In the genomic region with DNA sequence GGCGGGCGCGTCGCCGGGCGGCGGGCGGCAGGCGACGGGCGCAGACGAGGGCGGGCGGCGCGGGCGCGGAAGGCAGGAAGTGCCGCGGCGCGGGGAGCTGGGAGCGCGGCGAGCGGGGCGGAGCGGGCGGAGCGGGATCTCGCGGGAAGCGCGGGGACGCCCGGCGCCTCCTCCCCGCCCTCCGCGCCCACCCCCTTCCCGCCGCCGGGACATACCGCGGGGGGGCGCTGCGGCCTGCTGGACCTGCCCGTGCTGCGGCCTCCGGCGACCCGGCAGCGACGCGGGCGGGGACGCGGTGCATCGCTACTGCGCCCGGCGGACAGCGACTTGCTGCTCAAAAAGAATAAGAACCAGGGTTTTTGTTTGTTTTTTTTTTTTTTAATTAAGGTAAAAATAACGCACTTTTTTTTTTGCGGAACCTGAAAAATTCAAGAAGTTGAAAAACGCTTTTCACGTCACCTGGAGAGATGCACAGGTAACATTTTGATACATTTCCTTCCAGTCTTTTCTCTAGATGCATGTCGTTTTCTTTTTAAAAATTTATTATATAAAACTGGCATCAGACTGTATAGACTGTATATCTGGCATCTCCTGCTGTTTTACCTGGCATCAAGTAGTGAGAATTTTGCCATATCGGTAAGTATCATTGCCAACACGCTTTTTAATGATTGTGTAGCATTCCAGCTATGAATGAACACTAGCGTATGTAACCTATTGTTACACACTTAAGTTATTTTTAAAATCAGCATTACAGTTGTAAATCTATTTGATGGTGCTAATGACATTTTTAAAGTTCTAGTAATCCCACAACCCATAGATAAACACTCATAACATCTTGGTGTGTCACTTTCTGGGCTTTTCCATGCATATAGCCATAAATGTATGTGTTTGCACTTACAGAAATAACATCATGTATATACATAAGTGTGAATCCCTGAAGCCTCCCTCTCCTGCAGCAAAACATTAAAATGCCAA, we compare ENCODE assay signal across 1 cellular context.
TF ChIP-seq lines count a peak whose summit lies in the region.

CENPB (minus strand) TSS at position 76 of the 975 bp plus-strand sequence. CDS start 257 bp downstream, outside the sequence.

TF ChIP-seq in HepG2, 621 proteins besides CTCF, POLR2A, EP300 and RAD21 (continued from another document and continues in another):
- TF ChIP-seq HOMEZ (CRISPR knock-in tag; IDR thresholded peaks at IDR 0.05; ENCODE audit: low read depth) = no peak
- no peak for TF ChIP-seq HNF4A (CRISPR knock-in tag; IDR thresholded peaks at IDR 0.05)
- no peak for TF ChIP-seq GTF3A (CRISPR knock-in tag; conservative IDR thresholded peaks at IDR 0.05)
- no peak for TF ChIP-seq ZNF235 (CRISPR knock-in tag; IDR thresholded peaks at IDR 0.05; ENCODE audit: borderline replicate concordance)
- no peak for TF ChIP-seq CHCHD3 (CRISPR knock-in tag; IDR thresholded peaks at IDR 0.05)
- TF ChIP-seq GATA4 (IDR thresholded peaks at IDR 0.05; ENCODE audit: borderline replicate concordance, low read depth) = no peak
- TF ChIP-seq ZC3H4 (CRISPR knock-in tag; IDR thresholded peaks at IDR 0.05; ENCODE audit: borderline replicate concordance) = no peak
- TF ChIP-seq, protein P1, sequence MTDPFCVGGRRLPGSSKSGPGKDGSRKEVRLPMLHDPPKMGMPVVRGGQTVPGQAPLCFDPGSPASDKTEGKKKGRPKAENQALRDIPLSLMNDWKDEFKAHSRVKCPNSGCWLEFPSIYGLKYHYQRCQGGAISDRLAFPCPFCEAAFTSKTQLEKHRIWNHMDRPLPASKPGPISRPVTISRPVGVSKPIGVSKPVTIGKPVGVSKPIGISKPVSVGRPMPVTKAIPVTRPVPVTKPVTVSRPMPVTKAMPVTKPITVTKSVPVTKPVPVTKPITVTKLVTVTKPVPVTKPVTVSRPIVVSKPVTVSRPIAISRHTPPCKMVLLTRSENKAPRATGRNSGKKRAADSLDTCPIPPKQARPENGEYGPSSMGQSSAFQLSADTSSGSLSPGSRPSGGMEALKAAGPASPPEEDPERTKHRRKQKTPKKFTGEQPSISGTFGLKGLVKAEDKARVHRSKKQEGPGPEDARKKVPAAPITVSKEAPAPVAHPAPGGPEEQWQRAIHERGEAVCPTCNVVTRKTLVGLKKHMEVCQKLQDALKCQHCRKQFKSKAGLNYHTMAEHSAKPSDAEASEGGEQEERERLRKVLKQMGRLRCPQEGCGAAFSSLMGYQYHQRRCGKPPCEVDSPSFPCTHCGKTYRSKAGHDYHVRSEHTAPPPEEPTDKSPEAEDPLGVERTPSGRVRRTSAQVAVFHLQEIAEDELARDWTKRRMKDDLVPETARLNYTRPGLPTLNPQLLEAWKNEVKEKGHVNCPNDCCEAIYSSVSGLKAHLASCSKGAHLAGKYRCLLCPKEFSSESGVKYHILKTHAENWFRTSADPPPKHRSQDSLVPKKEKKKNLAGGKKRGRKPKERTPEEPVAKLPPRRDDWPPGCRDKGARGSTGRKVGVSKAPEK (CRISPR knock-in tag; IDR thresholded peaks at IDR 0.05; ENCODE audit: borderline replicate concordance) = no peak
- TF ChIP-seq ZNF451 (CRISPR knock-in tag; IDR thresholded peaks at IDR 0.05) = no peak
- TF ChIP-seq ZNF644 (CRISPR knock-in tag; IDR thresholded peaks at IDR 0.05; ENCODE audit: low read depth) = no peak
- TF ChIP-seq, protein P2, sequence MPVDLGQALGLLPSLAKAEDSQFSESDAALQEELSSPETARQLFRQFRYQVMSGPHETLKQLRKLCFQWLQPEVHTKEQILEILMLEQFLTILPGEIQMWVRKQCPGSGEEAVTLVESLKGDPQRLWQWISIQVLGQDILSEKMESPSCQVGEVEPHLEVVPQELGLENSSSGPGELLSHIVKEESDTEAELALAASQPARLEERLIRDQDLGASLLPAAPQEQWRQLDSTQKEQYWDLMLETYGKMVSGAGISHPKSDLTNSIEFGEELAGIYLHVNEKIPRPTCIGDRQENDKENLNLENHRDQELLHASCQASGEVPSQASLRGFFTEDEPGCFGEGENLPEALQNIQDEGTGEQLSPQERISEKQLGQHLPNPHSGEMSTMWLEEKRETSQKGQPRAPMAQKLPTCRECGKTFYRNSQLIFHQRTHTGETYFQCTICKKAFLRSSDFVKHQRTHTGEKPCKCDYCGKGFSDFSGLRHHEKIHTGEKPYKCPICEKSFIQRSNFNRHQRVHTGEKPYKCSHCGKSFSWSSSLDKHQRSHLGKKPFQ (CRISPR knock-in tag; IDR thresholded peaks at IDR 0.05; ENCODE audit: insufficient replicate concordance) = no peak
- no peak for TF ChIP-seq ZBTB1 (CRISPR knock-in tag; IDR thresholded peaks at IDR 0.05; ENCODE audit: borderline replicate concordance)
- TF ChIP-seq ZNF282 (IDR thresholded peaks at IDR 0.05; ENCODE audit: partially characterized antibody) = no peak
- TF ChIP-seq KDM5A (IDR thresholded peaks at IDR 0.05; ENCODE audit: borderline replicate concordance, low read length) = no peak
- no peak for TF ChIP-seq BORCS8-MEF2B (CRISPR knock-in tag; IDR thresholded peaks at IDR 0.05)
- peak; percentile 78 for TF ChIP-seq SPEN (CRISPR knock-in tag; IDR thresholded peaks at IDR 0.05; ENCODE audit: low read depth)
- no peak for TF ChIP-seq ZNF580 (CRISPR knock-in tag; IDR thresholded peaks at IDR 0.05; ENCODE audit: borderline replicate concordance, low read depth)
- no peak for TF ChIP-seq ZNF460 (CRISPR knock-in tag; IDR thresholded peaks at IDR 0.05; ENCODE audit: borderline replicate concordance)
- TF ChIP-seq FOXA1 (IDR thresholded peaks at IDR 0.05) = no peak
- no peak for TF ChIP-seq FOXA1 (CRISPR knock-in tag; IDR thresholded peaks at IDR 0.05)
- peak; percentile 77 for TF ChIP-seq ZNF740 (CRISPR knock-in tag; IDR thresholded peaks at IDR 0.05)
- TF ChIP-seq THYN1 (CRISPR knock-in tag; IDR thresholded peaks at IDR 0.05; ENCODE audit: borderline replicate concordance, low read depth) = no peak
- TF ChIP-seq ZNF850 (CRISPR knock-in tag; conservative IDR thresholded peaks at IDR 0.05) = no peak
- TF ChIP-seq CCAR2 (optimal IDR thresholded peaks at IDR 0.05; ENCODE audit: low read depth, low read length) = no peak
- TF ChIP-seq ZNF747 (CRISPR knock-in tag; IDR thresholded peaks at IDR 0.05; ENCODE audit: borderline replicate concordance) = 0 out of 2 replicates have a peak, but pooled peaks have one; percentile 35
- no peak; the same call in 1 of the 2 replicates for TF ChIP-seq DR1 (CRISPR knock-in tag; IDR thresholded peaks at IDR 0.05)
- no peak for TF ChIP-seq SNAI1 (CRISPR knock-in tag; IDR thresholded peaks at IDR 0.05; ENCODE audit: borderline replicate concordance)
- no peak for TF ChIP-seq ZNF318 (CRISPR knock-in tag; IDR thresholded peaks at IDR 0.05)
- TF ChIP-seq FOSL2 (CRISPR knock-in tag; IDR thresholded peaks at IDR 0.05) = peak; percentile 23; the same call in 1 of the 2 replicates
- TF ChIP-seq TCF7 (IDR thresholded peaks at IDR 0.05; ENCODE audit: low read depth) = no peak
- peak; percentile 81 for TF ChIP-seq ZGPAT (CRISPR knock-in tag; IDR thresholded peaks at IDR 0.05)
- no peak for TF ChIP-seq PITX1 (CRISPR knock-in tag; IDR thresholded peaks at IDR 0.05)
- peak; percentile 28; the same call in 1 of the 2 replicates for TF ChIP-seq ZNF773 (CRISPR knock-in tag; IDR thresholded peaks at IDR 0.05; ENCODE audit: borderline replicate concordance)
- no peak for TF ChIP-seq TCF12 (IDR thresholded peaks at IDR 0.05)
- TF ChIP-seq TCF12 (CRISPR knock-in tag; IDR thresholded peaks at IDR 0.05) = no peak
- no peak for TF ChIP-seq RFX5 (IDR thresholded peaks at IDR 0.05; ENCODE audit: low read depth, low read length)
- TF ChIP-seq, protein P3, sequence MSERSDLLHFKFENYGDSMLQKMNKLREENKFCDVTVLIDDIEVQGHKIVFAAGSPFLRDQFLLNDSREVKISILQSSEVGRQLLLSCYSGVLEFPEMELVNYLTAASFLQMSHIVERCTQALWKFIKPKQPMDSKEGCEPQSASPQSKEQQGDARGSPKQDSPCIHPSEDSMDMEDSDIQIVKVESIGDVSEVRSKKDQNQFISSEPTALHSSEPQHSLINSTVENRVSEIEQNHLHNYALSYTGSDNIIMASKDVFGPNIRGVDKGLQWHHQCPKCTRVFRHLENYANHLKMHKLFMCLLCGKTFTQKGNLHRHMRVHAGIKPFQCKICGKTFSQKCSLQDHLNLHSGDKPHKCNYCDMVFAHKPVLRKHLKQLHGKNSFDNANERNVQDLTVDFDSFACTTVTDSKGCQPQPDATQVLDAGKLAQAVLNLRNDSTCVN (CRISPR knock-in tag; IDR thresholded peaks at IDR 0.05; ENCODE audit: borderline replicate concordance) = no peak
- TF ChIP-seq ZNF382 (CRISPR knock-in tag; IDR thresholded peaks at IDR 0.05; ENCODE audit: borderline replicate concordance) = no peak
